In the genomic region with DNA sequence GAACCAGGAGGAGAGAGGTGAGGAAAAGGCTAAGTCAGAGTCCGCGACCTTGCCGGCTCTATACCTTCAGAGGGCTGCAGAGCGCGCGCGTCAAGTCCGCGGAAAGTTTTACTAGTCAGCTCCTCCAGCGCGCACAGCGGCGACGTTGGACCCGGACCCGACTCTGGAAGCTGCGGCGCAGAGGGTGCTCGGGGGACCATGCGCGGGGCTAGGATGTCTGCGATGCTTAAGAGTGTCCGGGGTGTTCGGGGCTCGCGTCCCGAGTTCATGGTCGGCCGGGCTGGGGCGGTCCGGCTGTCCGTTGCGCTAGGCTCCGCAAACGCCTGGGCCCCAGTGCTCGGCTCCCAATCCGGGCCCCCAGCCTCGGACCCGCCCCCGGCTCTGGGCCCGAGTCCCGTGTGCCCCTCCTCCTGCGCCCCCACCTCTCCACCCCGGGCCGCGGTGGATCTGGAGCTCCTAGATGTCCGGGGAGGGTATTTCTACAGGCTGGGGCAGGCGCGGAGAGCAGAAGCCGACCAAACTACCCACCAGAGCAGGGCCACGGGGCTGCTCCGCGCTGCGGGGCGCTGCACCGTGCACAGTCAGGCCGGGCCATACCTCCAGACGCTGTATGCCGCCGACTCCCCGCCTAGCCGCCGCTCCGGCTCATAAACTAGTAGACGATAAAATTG, we compare ENCODE assay signal across 9 cellular contexts. TPM values are rescaled to one million over a fixed set of nuclear protein-coding genes. Genes with fewer than 3 reads are reported as not detected.
A peak's percentile ranks its signal among the peaks of the same experiment; 100 is the strongest.
DNase-seq lines count a peak whose midpoint lies in the region; ATAC-seq and TF ChIP-seq lines count a peak whose summit lies in the region.
"Had no signal": no experiment of that assay in that cellular context is flagged by ENCODE, and none has a peak within 500 bp of the region (broad histone marks: within the 10 kb centered on the region; RNA-seq: fewer than 3 reads in every experiment).

A gene with protein sequence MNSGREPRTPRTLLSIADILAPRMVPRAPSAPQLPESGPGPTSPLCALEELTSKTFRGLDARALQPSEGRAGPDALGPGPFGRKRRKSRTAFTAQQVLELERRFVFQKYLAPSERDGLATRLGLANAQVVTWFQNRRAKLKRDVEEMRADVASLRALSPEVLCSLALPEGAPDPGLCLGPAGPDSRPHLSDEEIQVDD (minus strand): TSS at position 335 of the 671 bp plus-strand sequence. CDS start 66 bp downstream, at position 269.

- peak within 1 kb of the TSS; percentile 83 to 93 for H3K4me3 Mint-ChIP-seq in activated T-cell treated with anti-CD3 and anti-CD28 coated beads, Interleukin-2, amount 50 U/mL, for 72 hours

- peak; percentile 41 for DNase-seq in GM20000 (ENCODE audit: low spot score)
- DNase-seq in activated T-cell treated with anti-CD3 and anti-CD28 coated beads, Interleukin-2, amount 50 U/mL, for 72 hours = peak; percentile 48 to 51
- no peak for DNase-seq in iPS DF 6.9 (ENCODE audit: low read depth, low spot score)
- no peak for DNase-seq in nucleus accumbens (lab: John Stamatoyannopoulos, UW)
- DNase-seq in DMS153 treated with DMSO at 0.1 percent for 48 hours (lab: John Stamatoyannopoulos, UW; ENCODE audit: unreplicated experiment) = no peak

- peaks cover 0 to 5% of the 10 kb centered on the region in 2 donors for H3K36me3 Mint-ChIP-seq in activated T-cell treated with anti-CD3 and anti-CD28 coated beads, Interleukin-2, amount 50 U/mL, for 72 hours (ENCODE audit: insufficient read depth in 2 of 2)

- H3K9me3 Mint-ChIP-seq in activated T-cell treated with anti-CD3 and anti-CD28 coated beads, Interleukin-2, amount 50 U/mL, for 72 hours = no peaks in the 10 kb centered on the region

- H3K27me3 Mint-ChIP-seq in activated T-cell treated with anti-CD3 and anti-CD28 coated beads, Interleukin-2, amount 50 U/mL, for 72 hours (ENCODE audit: low read depth) = peaks cover 64% of the 10 kb centered on the region

- no CpG with 5 or more reads among the region's 65 CpGs for WGBS in iPS DF 6.9 (ENCODE audit: insufficient coverage, insufficient read length)

- peak within 1 kb of the TSS; percentile 56 for H3K27ac Mint-ChIP-seq in activated T-cell treated with anti-CD3 and anti-CD28 coated beads, Interleukin-2, amount 50 U/mL, for 72 hours

- H3K27ac ChIP-seq in iPS DF 6.9 (ENCODE audit: low read length) = no peak within 1 kb of the TSS
- peak within 1 kb of the TSS in 2 of 21 experiments; percentile 56 to 65 for H3K27ac ChIP-seq in skin epidermis

- peak; percentile 14 to 26 for ATAC-seq in activated T-cell treated with anti-CD3 and anti-CD28 coated beads, Interleukin-2, amount 50 U/mL, for 72 hours (replicated peaks in 1 of 2)
- ATAC-seq in HG03354 (IDR thresholded peaks at IDR 0.05; ENCODE audit: poor library complexity, severe bottlenecking, unreplicated experiment) (no peak), GM21447 (IDR thresholded peaks at IDR 0.05; ENCODE audit: unreplicated experiment) (no peak)

- no peak for TF ChIP-seq CTCF in GM20000 (IDR thresholded peaks at IDR 0.05; ENCODE audit: extremely low read depth, missing control alignments)

- peaks cover 43% of the 10 kb centered on the region for H3K4me1 Mint-ChIP-seq in activated T-cell treated with anti-CD3 and anti-CD28 coated beads, Interleukin-2, amount 50 U/mL, for 72 hours (ENCODE audit: low read depth)

- H3K27me3 ChIP-seq in iPS DF 6.9 (ENCODE audit: control insufficient read depth, insufficient read depth, low read length) = peaks cover 86% of the 10 kb centered on the region

- H3K36me3 ChIP-seq in iPS DF 6.9 (ENCODE audit: control insufficient read depth, insufficient read depth, low read length) = no peaks in the 10 kb centered on the region

- peaks cover 2% of the 10 kb centered on the region; the same call in 1 of the 2 replicates for H3K4me1 ChIP-seq in iPS DF 6.9 (ENCODE audit: control insufficient read depth, insufficient read depth, low read length)

- H3K4me3 ChIP-seq in iPS DF 6.9 (ENCODE audit: low read length) (peak within 1 kb of the TSS; percentile 54; the same call in 1 of the 2 replicates), skin epidermis (peak within 1 kb of the TSS in 6 of 7 experiments; percentile 9 to 43 (median 26))

- H3K9me3 ChIP-seq in iPS DF 6.9 (ENCODE audit: control insufficient read depth, insufficient read depth, low read length) = no peaks in the 10 kb centered on the region

RNA-seq across cellular contexts. Expression of the gene that starts here (rescaled TPM):
- 1 to 10 TPM; 1.2 TPM for total RNA-seq in activated T-cell treated with anti-CD3 and anti-CD28 coated beads, Interleukin-2, amount 50 U/mL, for 72 hours
- total RNA-seq: temporal lobe had no signal

Comparison
In these comparisons a context has a peak if more than half of its experiments do, and no peak if none do; other contexts are left out.
1. DNase-seq: peak in GM20000 (single experiment) and activated T-cell treated with anti-CD3 and anti-CD28 coated beads, Interleukin-2, amount 50 U/mL, for 72 hours (2 of 2); none in iPS DF 6.9 (single experiment), nucleus accumbens (0 of 56) and DMS153 treated with DMSO at 0.1 percent for 48 hours (single experiment).
2. ATAC-seq: peak in activated T-cell treated with anti-CD3 and anti-CD28 coated beads, Interleukin-2, amount 50 U/mL, for 72 hours (2 of 2); none in HG03354 (single experiment) and GM21447 (single experiment).